ENCODE assay signal across 21 cellular contexts in genomic region chr7:147861058-147861716, GRCh38.
DNase-seq lines count a peak whose midpoint lies in the region; ATAC-seq and TF ChIP-seq lines count a peak whose summit lies in the region.
"Had no signal": no experiment of that assay in that cellular context is flagged by ENCODE, and none has a peak within 500 bp of the region (broad histone marks: within the 10 kb centered on the region; RNA-seq: fewer than 3 reads in every experiment).

No MANE protein-coding gene starts in this region.

- H3K9me3 ChIP-seq in right lobe of liver: no peaks in the 10 kb centered on the region
- H3K9me3 ChIP-seq: pancreas, sigmoid colon, upper lobe of right lung had no signal

- TF ChIP-seq CTCF in foreskin fibroblast (IDR thresholded peaks at IDR 0.05; ENCODE audit: low read depth, low read length): no peak
- no peak for TF ChIP-seq CTCF in right lobe of liver (IDR thresholded peaks at IDR 0.05)

- H3K4me3 ChIP-seq in foreskin fibroblast (ENCODE audit: low read depth in 1 of 2, low read length in 2 of 2): no peak overlapping the region
- no peak overlapping the region for H3K4me3 ChIP-seq in right lobe of liver
- H3K4me3 ChIP-seq: pancreas, sigmoid colon, upper lobe of right lung had no signal

- ATAC-seq in SK-N-SH treated with all-trans-retinoic acid at 6 μM for 48 hours (peak; percentile 72), HG02763 (IDR thresholded peaks at IDR 0.05; ENCODE audit: unreplicated experiment) (no peak), HG02840 (IDR thresholded peaks at IDR 0.05; ENCODE audit: low FRiP score, unreplicated experiment) (no peak), right lobe of liver (no peak)
- ATAC-seq: activated CD8-positive, alpha-beta T cell treated with anti-CD3 and anti-CD28 coated beads, Interleukin-2, amount 10 ng/mL, durations not matched to agents 7 days and 5 days; pancreas; upper lobe of right lung had no signal

- H3K27ac ChIP-seq in right lobe of liver: no peak overlapping the region
- H3K27ac ChIP-seq: C4-2B, pancreas, sigmoid colon, upper lobe of right lung had no signal

- no peak for TF ChIP-seq POLR2A in right lobe of liver (IDR thresholded peaks at IDR 0.05)

- H3K36me3 ChIP-seq in right lobe of liver: no peaks in the 10 kb centered on the region
- H3K36me3 ChIP-seq: pancreas, sigmoid colon, upper lobe of right lung had no signal

- H3K27me3 ChIP-seq in right lobe of liver: no peaks in the 10 kb centered on the region
- H3K27me3 ChIP-seq: pancreas, sigmoid colon, upper lobe of right lung had no signal

- intact Hi-C loops in right lobe of liver (cut with DNase I): no loop called here

- DNase-seq in AG20443 (ENCODE audit: low spot score) (peak; percentile 26), NCI-H1092 (lab: John Stamatoyannopoulos, UW) (peak; percentile 49), inferior parietal cortex (ENCODE audit: extremely low spot score) (peak; percentile 48), foreskin fibroblast (no peak), right lobe of liver (no peak)
- DNase-seq: activated CD4-positive, CD25-positive, alpha-beta regulatory T cell; activated CD8-positive, alpha-beta T cell treated with anti-CD3 and anti-CD28 coated beads, Interleukin-2, amount 10 ng/mL, durations not matched to agents 7 days and 5 days; activated naive CD4-positive, alpha-beta T cell; activated T-cell treated with anti-CD3 and anti-CD28 coated beads, Interleukin-2, amount 50 U/mL, for 1 hour; Calu3; dermis blood vessel endothelial cell; KBM-7; NCI-H1930; NCI-H69; pancreas; sigmoid colon; upper lobe of right lung had no signal

- 82% methylated on average over 1 of the region's 1 CpG for WGBS in right lobe of liver (ENCODE audit: insufficient coverage, low coverage, low lambda C conversion rate, missing lambda C conversion rate)

- H3K4me1 ChIP-seq in right lobe of liver: no peaks in the 10 kb centered on the region
- H3K4me1 ChIP-seq: pancreas, sigmoid colon, upper lobe of right lung had no signal

TF ChIP-seq in SK-N-SH treated with all-trans-retinoic acid at 6 μM for 48 hours, 23 proteins besides CTCF, POLR2A, EP300 and RAD21:
- TF ChIP-seq CREB5 (CRISPR knock-in tag; IDR thresholded peaks at IDR 0.05; ENCODE audit: low read depth) (0 out of 2 replicates have a peak, but pooled peaks have one; percentile 22), SNAI2 (CRISPR knock-in tag; IDR thresholded peaks at IDR 0.05) (0 out of 2 replicates have a peak, but pooled peaks have one; percentile 23), ZNF8 (CRISPR knock-in tag; IDR thresholded peaks at IDR 0.05) (peak; percentile 11; the same call in 1 of the 2 replicates), POU6F1 (CRISPR knock-in tag; IDR thresholded peaks at IDR 0.05; ENCODE audit: borderline replicate concordance, low read depth) (no peak), TCF4 (CRISPR knock-in tag; IDR thresholded peaks at IDR 0.05; ENCODE audit: borderline replicate concordance) (peak; percentile 24; the same call in 1 of the 2 replicates), ZFP3 (CRISPR knock-in tag; IDR thresholded peaks at IDR 0.05) (0 out of 2 replicates have a peak, but pooled peaks have one; percentile 21), PPARA (CRISPR knock-in tag; IDR thresholded peaks at IDR 0.05; ENCODE audit: borderline replicate concordance) (no peak), PATZ1 (CRISPR knock-in tag; IDR thresholded peaks at IDR 0.05; ENCODE audit: borderline replicate concordance) (peak; percentile 53; the same call in 1 of the 2 replicates), ISL1 (CRISPR knock-in tag; IDR thresholded peaks at IDR 0.05) (peak; percentile 90)

Comparison
In these comparisons a context has a peak if more than half of its experiments do, and no peak if none do; other contexts are left out.
1. DNase-seq: peak in AG20443 (single experiment), NCI-H1092 (single experiment) and inferior parietal cortex (single experiment); none in foreskin fibroblast (0 of 2) and right lobe of liver (0 of 3).